In genomic region chrX:24260827-24261550, GRCh38 we compare ENCODE assay signal across 8 cellular contexts. TPM values are rescaled to one million over a fixed set of nuclear protein-coding genes. Genes with fewer than 3 reads are reported as not detected.
DNase-seq lines count a peak whose midpoint lies in the region; ATAC-seq and TF ChIP-seq lines count a peak whose summit lies in the region.

No MANE protein-coding gene starts in this region.

- intact Hi-C loops in A673 (cut with micrococcal nuclease; ENCODE audit: unreplicated experiment): loop anchor here (5.0 to 10.0 kb wide), 2 partner anchors 111 to 484 kb away; no protein-coding TSS in a partner anchor

- POLR2A ChIA-PET in A673 (lab: Charles Lee; ENCODE audit: low non-redundant PET): no interaction called here

- peak; percentile 11 for DNase-seq in GM20000 (ENCODE audit: low spot score)
- DNase-seq in SKM-1 (lab: John Stamatoyannopoulos, UW; ENCODE audit: unreplicated experiment): peak; percentile 68
- peak; percentile 7 for DNase-seq in stimulated activated CD4-positive, alpha-beta T cell treated with anti-CD3 and anti-CD28 coated beads, Interleukin-4, amount 100 ng/mL, for 24 hours
- DNase-seq in NCI-H1105 (lab: John Stamatoyannopoulos, UW): no peak
- no peak for DNase-seq in A673 (ENCODE audit: low spot score)
- DNase-seq in SHP77 (lab: John Stamatoyannopoulos, UW): no peak
- no peak for DNase-seq in GM19240 (ENCODE audit: insufficient read length, low spot score)

- 52 to 61% methylated on average over 8 to 10 of the region's 10 CpGs for WGBS in gastroesophageal sphincter (ENCODE audit: low coverage in 1 of 2), 2 donors

- H3K4me3 ChIP-seq in gastroesophageal sphincter (no peak overlapping the region), A673 (ENCODE audit: low read depth, low read length, poor library complexity, severe bottlenecking) (no peak overlapping the region)

- CTCF ChIA-PET in A673 (lab: Charles Lee): no interaction called here

- H3K27ac ChIP-seq in gastroesophageal sphincter: peak overlapping the region in 3 of 4 donors; percentile 0 to 44 (median 27)
- no peak overlapping the region for H3K27ac ChIP-seq in A673 (ENCODE audit: low read depth, low read length, poor library complexity, severe bottlenecking)

- no peak for TF ChIP-seq POLR2A in gastroesophageal sphincter (IDR thresholded peaks at IDR 0.05)

- H3K36me3 ChIP-seq in gastroesophageal sphincter (no peaks in the 10 kb centered on the region), A673 (ENCODE audit: insufficient read depth, low read length, poor library complexity, severe bottlenecking) (no peaks in the 10 kb centered on the region)

- BruUV-seq in A673 (replicated peaks; lab: Mats Ljungman, UMichigan): no TSS peak

- TF ChIP-seq CTCF in GM20000 (IDR thresholded peaks at IDR 0.05; ENCODE audit: extremely low read depth, missing control alignments) (no peak), gastroesophageal sphincter (IDR thresholded peaks at IDR 0.05) (no peak), A673 (conservative IDR thresholded peaks at IDR 0.05; ENCODE audit: low read depth, low read length) (no peak)

- H3K9me3 ChIP-seq in gastroesophageal sphincter: no peaks in the 10 kb centered on the region
- H3K9me3 ChIP-seq in A673 (ENCODE audit: low read depth, low read length, poor library complexity, severe bottlenecking): no peaks in the 10 kb centered on the region

- H3K4me1 ChIP-seq in gastroesophageal sphincter (no peaks in the 10 kb centered on the region), A673 (ENCODE audit: insufficient read depth, low read length, poor library complexity, severe bottlenecking) (no peaks in the 10 kb centered on the region)

- TF ChIP-seq EP300 in gastroesophageal sphincter (IDR thresholded peaks at IDR 0.05): no peak

- H3K27me3 ChIP-seq in gastroesophageal sphincter (no peaks in the 10 kb centered on the region), A673 (replicated peaks; ENCODE audit: insufficient read depth, low read depth, low read length, poor library complexity) (peaks cover 30% of the 10 kb centered on the region)

- ATAC-seq in gastroesophageal sphincter: peak; percentile 54

RNA-seq across cellular contexts. Expression of gene SUPT20HL2, which starts 52.9 kb away (rescaled TPM):
- total RNA-seq in gastroesophageal sphincter (not detected), A673 (2021) (not detected in 2 replicates)

Comparison
In these comparisons a context has a peak if more than half of its experiments do, and no peak if none do; other contexts are left out.
1. DNase-seq: peak in GM20000 (single experiment), SKM-1 (single experiment) and stimulated activated CD4-positive, alpha-beta T cell treated with anti-CD3 and anti-CD28 coated beads, Interleukin-4, amount 100 ng/mL, for 24 hours (single experiment); none in NCI-H1105 (single experiment), A673 (single experiment), SHP77 (0 of 2) and GM19240 (single experiment).